Comparison of ENCODE assay signal across 1 cellular context in genomic region chr10:104256335-104257080, GRCh38.
TF ChIP-seq lines count a peak whose summit lies in the region.

No MANE protein-coding gene starts in this region.

TF ChIP-seq in HepG2, 621 proteins besides CTCF, POLR2A, EP300 and RAD21 (continued from another document and continues in another):
- TF ChIP-seq ARID5B (CRISPR knock-in tag; IDR thresholded peaks at IDR 0.05): peak; percentile 65
- no peak for TF ChIP-seq TAF15 (IDR thresholded peaks at IDR 0.05; ENCODE audit: low read depth, low read length, poor library complexity, severe bottlenecking)
- no peak for TF ChIP-seq SOX13 (IDR thresholded peaks at IDR 0.05)
- TF ChIP-seq SOX13 (CRISPR knock-in tag; conservative IDR thresholded peaks at IDR 0.05 in 1 of 2, IDR thresholded peaks at IDR 0.05 in 1 of 2): peak in 1 of 2 experiments; percentile 46; a peak in 1 of 4 replicates
- TF ChIP-seq SP1 (IDR thresholded peaks at IDR 0.05): no peak
- no peak for TF ChIP-seq SP1 (CRISPR knock-in tag; IDR thresholded peaks at IDR 0.05)
- no peak for TF ChIP-seq MXD1 (CRISPR knock-in tag; IDR thresholded peaks at IDR 0.05)
- peak; percentile 31; the same call in 1 of the 2 replicates for TF ChIP-seq MIXL1 (CRISPR knock-in tag; IDR thresholded peaks at IDR 0.05)
- TF ChIP-seq TEAD2 (CRISPR knock-in tag; IDR thresholded peaks at IDR 0.05): no peak
- peak; percentile 53; the same call in 1 of the 2 replicates for TF ChIP-seq HNF4G (IDR thresholded peaks at IDR 0.05; ENCODE audit: borderline replicate concordance, low read depth, low read length)
- TF ChIP-seq HNF4G (CRISPR knock-in tag; IDR thresholded peaks at IDR 0.05; ENCODE audit: borderline replicate concordance, low read depth): no peak; the same call in 1 of the 2 replicates
- TF ChIP-seq ZNF253 (CRISPR knock-in tag; IDR thresholded peaks at IDR 0.05; ENCODE audit: borderline replicate concordance): no peak
- no peak for TF ChIP-seq SKIL (CRISPR knock-in tag; IDR thresholded peaks at IDR 0.05; ENCODE audit: borderline replicate concordance)
- TF ChIP-seq ZNF720 (CRISPR knock-in tag; IDR thresholded peaks at IDR 0.05): no peak
- TF ChIP-seq NBN (conservative IDR thresholded peaks at IDR 0.05): no peak
- no peak for TF ChIP-seq ZBTB3 (CRISPR knock-in tag; IDR thresholded peaks at IDR 0.05; ENCODE audit: borderline replicate concordance, low read depth)
- no peak for TF ChIP-seq GPN1 (CRISPR knock-in tag; IDR thresholded peaks at IDR 0.05; ENCODE audit: borderline replicate concordance)
- peak; percentile 36; the same call in 1 of the 2 replicates for TF ChIP-seq DRAP1 (CRISPR knock-in tag; IDR thresholded peaks at IDR 0.05)
- TF ChIP-seq ZNF501 (CRISPR knock-in tag; IDR thresholded peaks at IDR 0.05): no peak
- TF ChIP-seq ATF3 (CRISPR knock-in tag; IDR thresholded peaks at IDR 0.05): no peak
- no peak for TF ChIP-seq FOSL2 (CRISPR knock-in tag; IDR thresholded peaks at IDR 0.05)
- TF ChIP-seq IRF1 (CRISPR knock-in tag; IDR thresholded peaks at IDR 0.05; ENCODE audit: low read depth): no peak
- no peak for TF ChIP-seq ZNF646 (CRISPR knock-in tag; IDR thresholded peaks at IDR 0.05)
- TF ChIP-seq ZSCAN31 (CRISPR knock-in tag; IDR thresholded peaks at IDR 0.05; ENCODE audit: low read depth): no peak
- no peak for TF ChIP-seq E2F2 (CRISPR knock-in tag; IDR thresholded peaks at IDR 0.05; ENCODE audit: borderline replicate concordance)
- no peak for TF ChIP-seq ARHGAP35 (CRISPR knock-in tag; IDR thresholded peaks at IDR 0.05; ENCODE audit: borderline replicate concordance)
- no peak for TF ChIP-seq ZFP1 (CRISPR knock-in tag; IDR thresholded peaks at IDR 0.05)
- no peak for TF ChIP-seq SALL1 (CRISPR knock-in tag; IDR thresholded peaks at IDR 0.05)
- no peak for TF ChIP-seq GATAD1 (CRISPR knock-in tag; IDR thresholded peaks at IDR 0.05)
- TF ChIP-seq KAT8 (CRISPR knock-in tag; IDR thresholded peaks at IDR 0.05): no peak
- no peak for TF ChIP-seq KDM5A (IDR thresholded peaks at IDR 0.05; ENCODE audit: borderline replicate concordance, low read length)
- no peak for TF ChIP-seq ZNF3 (CRISPR knock-in tag; IDR thresholded peaks at IDR 0.05)
- TF ChIP-seq TCF7L2 (IDR thresholded peaks at IDR 0.05; ENCODE audit: low read depth, low read length): no peak
- TF ChIP-seq RFXAP (CRISPR knock-in tag; IDR thresholded peaks at IDR 0.05; ENCODE audit: borderline replicate concordance): no peak
- no peak for TF ChIP-seq ASH2L (IDR thresholded peaks at IDR 0.05; ENCODE audit: insufficient read length, low read depth, low read length)
- TF ChIP-seq ZNF549 (CRISPR knock-in tag; IDR thresholded peaks at IDR 0.05): no peak
- TF ChIP-seq ZFP36L1 (CRISPR knock-in tag; IDR thresholded peaks at IDR 0.05): no peak
- no peak for TF ChIP-seq MED13 (CRISPR knock-in tag; IDR thresholded peaks at IDR 0.05)
- no peak for TF ChIP-seq ZNF10 (CRISPR knock-in tag; IDR thresholded peaks at IDR 0.05; ENCODE audit: borderline replicate concordance, low read depth)
- TF ChIP-seq HES4 (CRISPR knock-in tag; IDR thresholded peaks at IDR 0.05; ENCODE audit: borderline replicate concordance): no peak
- peak; percentile 30; the same call in 1 of the 2 replicates for TF ChIP-seq HDAC2 (CRISPR knock-in tag; IDR thresholded peaks at IDR 0.05)
- TF ChIP-seq ZFP62 (CRISPR knock-in tag; IDR thresholded peaks at IDR 0.05): no peak
- no peak for TF ChIP-seq CERS6 (CRISPR knock-in tag; IDR thresholded peaks at IDR 0.05)
- no peak for TF ChIP-seq NR0B2 (CRISPR knock-in tag; IDR thresholded peaks at IDR 0.05)
- no peak for TF ChIP-seq CC2D1A (CRISPR knock-in tag; IDR thresholded peaks at IDR 0.05)
- TF ChIP-seq KDM6A (CRISPR knock-in tag; IDR thresholded peaks at IDR 0.05; ENCODE audit: low read depth): 0 out of 2 replicates have a peak, but pooled peaks have one; percentile 12
- peak; percentile 56; the same call in 1 of the 2 replicates for TF ChIP-seq FOXA3 (CRISPR knock-in tag; IDR thresholded peaks at IDR 0.05)
- TF ChIP-seq ZNF280B (CRISPR knock-in tag; IDR thresholded peaks at IDR 0.05; ENCODE audit: borderline replicate concordance): no peak
- no peak for TF ChIP-seq ZNF230 (CRISPR knock-in tag; IDR thresholded peaks at IDR 0.05)
- no peak for TF ChIP-seq ZNF564 (CRISPR knock-in tag; IDR thresholded peaks at IDR 0.05)
- TF ChIP-seq RORA (CRISPR knock-in tag; IDR thresholded peaks at IDR 0.05): no peak
